In the genomic region with DNA sequence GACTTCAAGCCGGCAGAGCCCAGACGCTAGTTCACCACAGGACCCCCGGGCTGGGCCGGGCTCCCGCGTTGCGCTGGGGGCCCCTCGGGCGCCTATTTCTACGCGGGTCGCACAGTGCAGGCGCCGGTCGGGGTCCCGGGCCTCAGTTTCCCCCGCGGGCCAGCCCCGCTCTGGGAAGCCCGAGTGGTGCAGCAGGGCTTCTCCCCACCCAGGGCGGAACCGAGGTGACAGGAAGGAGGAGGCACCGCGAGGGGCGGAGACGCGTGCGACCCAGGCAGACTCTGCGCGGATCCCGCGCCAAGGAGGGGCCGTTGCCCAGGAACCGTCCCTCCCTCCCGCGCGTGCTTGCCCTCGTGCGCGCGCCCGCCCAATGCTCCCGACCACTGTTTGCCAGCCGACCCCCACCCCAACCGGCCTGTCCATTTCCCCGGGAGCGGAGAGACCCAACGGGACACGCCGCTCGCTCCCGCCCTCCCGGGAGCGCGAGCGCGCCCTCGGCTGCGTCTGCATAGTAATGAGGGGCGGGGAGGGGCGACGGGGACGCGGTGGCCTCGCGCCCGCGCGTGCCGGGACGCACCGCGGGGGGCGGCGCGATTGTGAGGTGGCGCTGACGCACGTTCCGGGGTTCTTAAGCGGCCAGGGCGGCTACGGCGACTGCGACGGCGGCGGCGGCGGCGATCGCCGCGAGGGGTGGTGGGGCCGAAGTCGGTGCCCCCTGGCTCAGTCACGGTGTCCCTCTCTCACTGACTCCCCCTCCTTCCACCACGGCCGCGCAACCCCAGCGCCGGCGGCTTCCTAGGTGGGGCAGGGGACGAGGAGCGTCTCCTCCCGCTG, we compare ENCODE assay signal across 8 cellular contexts. TPM values are rescaled to one million over a fixed set of nuclear protein-coding genes. Genes with fewer than 3 reads are reported as not detected.
A peak's percentile ranks its signal among the peaks of the same experiment; 100 is the strongest.
DNase-seq lines count a peak whose midpoint lies in the region; ATAC-seq and TF ChIP-seq lines count a peak whose summit lies in the region.

A gene (plus strand): TSS at position 657 of the 834 bp plus-strand sequence. CDS start 193 bp downstream, outside the sequence.

- TF ChIP-seq CTCF in Peyer's patch (IDR thresholded peaks at IDR 0.05), result peak in 1 of 6 experiments; percentile 7

- WGBS in esophagus, 2 donors, result 0 to 1% methylated on average over 77 to 106 of the region's 106 CpGs

- H3K4me1 ChIP-seq in HUES48 (ENCODE audit: control insufficient read depth, insufficient read depth, low read length) (peaks cover 27% of the 10 kb centered on the region), Peyer's patch (peaks cover 0 to 13% (median 0%) of the 10 kb centered on the region in 4 donors), esophagus (ENCODE audit: control insufficient read depth in 2 of 2, insufficient read depth in 2 of 2, low read length in 1 of 2) (no peaks in the 10 kb centered on the region), muscle layer of duodenum (ENCODE audit: control insufficient read depth in 1 of 2, insufficient read depth in 2 of 2, low read length in 2 of 2) (peaks cover 0 to 12% of the 10 kb centered on the region in 2 donors)

- H3K4me3 ChIP-seq in HUES48 (ENCODE audit: low read depth, low read length) (peak within 1 kb of the TSS; percentile 93), Peyer's patch (peak within 1 kb of the TSS; percentile 73 to 96 (median 80)), esophagus (ENCODE audit: low read depth in 1 of 2, low read length in 2 of 2) (peak within 1 kb of the TSS; percentile 97), muscle layer of duodenum (ENCODE audit: low read depth in 1 of 2, low read length in 2 of 2) (peak within 1 kb of the TSS; percentile 88 to 96)

- peak; percentile 56 for ATAC-seq in GM21423 (IDR thresholded peaks at IDR 0.05; ENCODE audit: unreplicated experiment)

- H3K27ac ChIP-seq in HUES48 (ENCODE audit: low read depth, low read length), result peak within 1 kb of the TSS; percentile 78
- H3K27ac ChIP-seq in Peyer's patch, result peak within 1 kb of the TSS; percentile 99 to 100 (median 100)
- peak within 1 kb of the TSS; percentile 98 to 100 for H3K27ac ChIP-seq in esophagus (ENCODE audit: low read depth in 2 of 2, low read length in 1 of 2)
- peak within 1 kb of the TSS; percentile 98 for H3K27ac ChIP-seq in muscle layer of duodenum (ENCODE audit: low read length)

- H3K9ac ChIP-seq in HUES48 (ENCODE audit: low read depth, low read length), result no peak within 1 kb of the TSS; the same call in 1 of the 2 replicates

- H3K27me3 ChIP-seq in HUES48 (ENCODE audit: control insufficient read depth, insufficient read depth, low read length) (peaks cover 24% of the 10 kb centered on the region), Peyer's patch (no peaks in the 10 kb centered on the region), esophagus (ENCODE audit: control insufficient read depth in 1 of 2, insufficient read depth in 2 of 2, low read length in 2 of 2) (no peaks in the 10 kb centered on the region), muscle layer of duodenum (ENCODE audit: low read depth, low read length) (no peaks in the 10 kb centered on the region)

- peak; percentile 99 for TF ChIP-seq POLR2A in Peyer's patch (IDR thresholded peaks at IDR 0.05)

- H3K9me3 ChIP-seq in HUES48 (ENCODE audit: control insufficient read depth, insufficient read depth, low read length), result no peaks in the 10 kb centered on the region
- H3K9me3 ChIP-seq in Peyer's patch, result no peaks in the 10 kb centered on the region
- no peaks in the 10 kb centered on the region for H3K9me3 ChIP-seq in esophagus (ENCODE audit: control insufficient read depth in 2 of 2, insufficient read depth in 1 of 2, low read depth in 1 of 2, low read length in 1 of 2)
- peaks cover 0 to 2% of the 10 kb centered on the region in 2 donors for H3K9me3 ChIP-seq in muscle layer of duodenum (ENCODE audit: control insufficient read depth in 1 of 2, low read length in 2 of 2)

- peak; percentile 93 for DNase-seq in D341Med (ENCODE audit: low spot score)
- peak; percentile 94 to 98 (median 96) for DNase-seq in Peyer's patch
- peak; percentile 93 to 94 for DNase-seq in activated T-cell treated with anti-CD3 and anti-CD28 coated beads, Interleukin-2, amount 50 U/mL, for 48 hours
- peak; percentile 72 for DNase-seq in stimulated activated CD8-positive, alpha-beta memory T cell treated with anti-CD3 and anti-CD28 coated beads, Interleukin-7, amount 100 ng/mL, for 24 hours (ENCODE audit: low read depth)

- H3K36me3 ChIP-seq in HUES48 (ENCODE audit: control insufficient read depth, insufficient read depth, low read length) (no peaks in the 10 kb centered on the region), Peyer's patch (no peaks in the 10 kb centered on the region), esophagus (ENCODE audit: control insufficient read depth in 2 of 2, insufficient read depth in 2 of 2, low read length in 1 of 2) (no peaks in the 10 kb centered on the region), muscle layer of duodenum (ENCODE audit: control insufficient read depth in 1 of 2, insufficient read depth in 2 of 2, low read length in 2 of 2) (peaks cover 0 to 12% of the 10 kb centered on the region in 2 donors)

RNA-seq across cellular contexts. Expression of the gene that starts here (rescaled TPM):
- total RNA-seq in Peyer's patch, result 10 to 100 TPM; 10.7 to 25.9 (median 19.8) TPM
- 1 to 10 TPM; 8.4 to 8.9 TPM for polyA plus RNA-seq in esophagus

Comparison
In these comparisons a context has a peak if more than half of its experiments do, and no peak if none do; other contexts are left out.
1. Peak in every context shown above with its lines: DNase-seq, ATAC-seq, H3K4me3 ChIP-seq and H3K27ac ChIP-seq.